ENCODE assay signal across 22 cellular contexts in genomic region chr1:60034999-60035398, GRCh38. TPM values are rescaled to one million over a fixed set of nuclear protein-coding genes. Genes with fewer than 3 reads are reported as not detected.
A peak's percentile ranks its signal among the peaks of the same experiment; 100 is the strongest.
DNase-seq lines count a peak whose midpoint lies in the region; ATAC-seq and TF ChIP-seq lines count a peak whose summit lies in the region.
"Had no signal": no experiment of that assay in that cellular context is flagged by ENCODE, and none has a peak within 500 bp of the region (broad histone marks: within the 10 kb centered on the region; RNA-seq: fewer than 3 reads in every experiment).

No MANE protein-coding gene starts in this region.

- peaks cover 3% of the 10 kb centered on the region for H3K27me3 Mint-ChIP-seq in stimulated activated memory B cell treated with anti-CD40 and anti-IgM and Interleukin-4, amounts not matched to agents 10 μg/mL and 1 μg/mL and 100 μg/mL, for 72 hours

- H3K9me3 Mint-ChIP-seq in stimulated activated memory B cell treated with anti-CD40 and anti-IgM and Interleukin-4, amounts not matched to agents 10 μg/mL and 1 μg/mL and 100 μg/mL, for 72 hours, result no peaks in the 10 kb centered on the region
- H3K9me3 Mint-ChIP-seq: CD8-positive, alpha-beta T cell; H9 had no signal

- DNase-seq in Right ventricle myocardium inferior (ENCODE audit: missing footprints) (no peak), left ventricle myocardium superior (no peak), GM13976 (ENCODE audit: low spot score) (no peak)
- DNase-seq: CD8-positive, alpha-beta T cell; DMS53; EL; H9; MM.1S; NCI-H1417; NCI-H187 treated with DMSO at 0.1 percent for 48 hours; NCI-H526; SHP77; T-helper 17 cell had no signal

- H3K27ac ChIP-seq in VCaP, result peak overlapping the region; percentile 85
- H3K27ac ChIP-seq: BLaER1 had no signal

- H3K27ac Mint-ChIP-seq in stimulated activated memory B cell treated with anti-CD40 and anti-IgM and Interleukin-4, amounts not matched to agents 10 μg/mL and 1 μg/mL and 100 μg/mL, for 72 hours, result no peak overlapping the region
- H3K27ac Mint-ChIP-seq: CD8-positive, alpha-beta T cell; H9; T-helper 17 cell had no signal

- H3K4me1 Mint-ChIP-seq in stimulated activated memory B cell treated with anti-CD40 and anti-IgM and Interleukin-4, amounts not matched to agents 10 μg/mL and 1 μg/mL and 100 μg/mL, for 72 hours, result no peaks in the 10 kb centered on the region
- H3K4me1 Mint-ChIP-seq: H9, T-helper 17 cell had no signal

- in situ Hi-C loops in GM13976 (cut with MboI; ENCODE audit: low sequenced_read_pairs, unreplicated experiment), result no loop called here

- H3K4me3 Mint-ChIP-seq in stimulated activated memory B cell treated with anti-CD40 and anti-IgM and Interleukin-4, amounts not matched to agents 10 μg/mL and 1 μg/mL and 100 μg/mL, for 72 hours, result no peak overlapping the region
- H3K4me3 Mint-ChIP-seq: CD8-positive, alpha-beta T cell; H9; T-helper 17 cell had no signal

- peak; percentile 28 for ATAC-seq in Right ventricle myocardium inferior
- ATAC-seq in left ventricle myocardium superior, result no peak
- ATAC-seq in HG03469 (IDR thresholded peaks at IDR 0.05; ENCODE audit: unreplicated experiment), result peak; percentile 38
- peak; percentile 28 for ATAC-seq in stimulated activated memory B cell treated with anti-CD40 and anti-IgM and Interleukin-4, amounts not matched to agents 10 μg/mL and 1 μg/mL and 100 μg/mL, for 72 hours
- ATAC-seq in GM21723 (IDR thresholded peaks at IDR 0.05; ENCODE audit: unreplicated experiment), result no peak
- ATAC-seq in GM19324 (IDR thresholded peaks at IDR 0.05; ENCODE audit: low FRiP score, unreplicated experiment), result no peak
- ATAC-seq: CD8-positive, alpha-beta T cell; T-helper 17 cell had no signal

- intact Hi-C loops in Right ventricle myocardium inferior (cut with DNase I) (no loop called here), left ventricle myocardium superior (cut with micrococcal nuclease) (no loop called here)

- TF ChIP-seq CTCF in VCaP (conservative IDR thresholded peaks at IDR 0.05), result no peak
- TF ChIP-seq CTCF in GM13976 (IDR thresholded peaks at IDR 0.05; ENCODE audit: borderline replicate concordance, control extremely low read depth, extremely low read depth, insufficient read depth, missing control alignments), result no peak

- H3K36me3 Mint-ChIP-seq in stimulated activated memory B cell treated with anti-CD40 and anti-IgM and Interleukin-4, amounts not matched to agents 10 μg/mL and 1 μg/mL and 100 μg/mL, for 72 hours, result no peaks in the 10 kb centered on the region
- H3K36me3 Mint-ChIP-seq: CD8-positive, alpha-beta T cell had no signal

RNA-seq across cellular contexts. Expression of gene C1orf87, which starts 38.6 kb away (rescaled TPM):
- total RNA-seq in Right ventricle myocardium inferior, result not detected
- not detected for total RNA-seq in left ventricle myocardium superior
- total RNA-seq: A673; CD8-positive, alpha-beta T cell; LHCN-M2; OCI-LY7; T-helper 17 cell had no signal

Comparison
In these comparisons a context has a peak if more than half of its experiments do, and no peak if none do; other contexts are left out.
1. ATAC-seq: peak in Right ventricle myocardium inferior (single experiment), HG03469 (single experiment) and stimulated activated memory B cell treated with anti-CD40 and anti-IgM and Interleukin-4, amounts not matched to agents 10 μg/mL and 1 μg/mL and 100 μg/mL, for 72 hours (single experiment); none in left ventricle myocardium superior (single experiment), GM21723 (single experiment) and GM19324 (single experiment).